8 cellular contexts compared by ENCODE assay signal in genomic region chr19:53553865-53554791, GRCh38. TPM values are rescaled to one million over a fixed set of nuclear protein-coding genes. Genes with fewer than 3 reads are reported as not detected.
A peak's percentile ranks its signal among the peaks of the same experiment; 100 is the strongest.
DNase-seq lines count a peak whose midpoint lies in the region; ATAC-seq and TF ChIP-seq lines count a peak whose summit lies in the region.

No MANE protein-coding gene starts in this region.

- peaks cover 10% of the 10 kb centered on the region for H3K4me1 Mint-ChIP-seq in activated naive CD8-positive, alpha-beta T cell treated with anti-CD3 and anti-CD28 coated beads for 36 hours

- H3K9me3 Mint-ChIP-seq in activated naive CD8-positive, alpha-beta T cell treated with anti-CD3 and anti-CD28 coated beads for 36 hours: peaks cover 8% of the 10 kb centered on the region

- H3K4me3 Mint-ChIP-seq in activated naive CD8-positive, alpha-beta T cell treated with anti-CD3 and anti-CD28 coated beads for 36 hours: peak overlapping the region; percentile 93

- TF ChIP-seq CTCF in cardiac muscle cell (IDR thresholded peaks at IDR 0.05; ENCODE audit: low read depth, low read length) (no peak), vagina (IDR thresholded peaks at IDR 0.05) (no peak)

- H3K27me3 Mint-ChIP-seq in activated naive CD8-positive, alpha-beta T cell treated with anti-CD3 and anti-CD28 coated beads for 36 hours: no peaks in the 10 kb centered on the region

- H3K9me3 ChIP-seq in SJCRH30 (replicated peaks): 0 out of 2 replicates have a peak, but pooled peaks cover 3% of the 10 kb centered on the region
- H3K9me3 ChIP-seq in cardiac muscle cell (ENCODE audit: low read depth): no peaks in the 10 kb centered on the region
- H3K9me3 ChIP-seq in vagina: no peaks in the 10 kb centered on the region

- H3K4me3 ChIP-seq in SJCRH30 (peak overlapping the region; percentile 60), cardiac muscle cell (peak overlapping the region; percentile 41), vagina (peak overlapping the region; percentile 58 to 78)

- intact Hi-C loops in vagina (cut with DNase I): no loop called here

- H3K27ac Mint-ChIP-seq in activated naive CD8-positive, alpha-beta T cell treated with anti-CD3 and anti-CD28 coated beads for 36 hours: peak overlapping the region; percentile 98

- H3K4me1 ChIP-seq in SJCRH30 (no peaks in the 10 kb centered on the region), cardiac muscle cell (ENCODE audit: low read depth) (no peaks in the 10 kb centered on the region), vagina (peaks cover 8% of the 10 kb centered on the region)

- DNase-seq in DMS 273 (lab: John Stamatoyannopoulos, UW; ENCODE audit: unreplicated experiment) (peak; percentile 84), DMS 273 treated with DMSO at 0.1 percent for 48 hours (lab: John Stamatoyannopoulos, UW) (no peak), SJCRH30 (peak; percentile 66 to 67), cardiac muscle cell (ENCODE audit: low read depth in 1 of 2, low spot score in 1 of 2) (peak; percentile 71 to 94), retina (peak; percentile 86), vagina (ENCODE audit: extremely low spot score in 2 of 2) (no peak)
- DNase-seq in activated naive CD8-positive, alpha-beta T cell treated with anti-CD3 and anti-CD28 coated beads for 36 hours: peak; percentile 93

- peak in 1 of 2 donors; percentile 70 for TF ChIP-seq POLR2A in vagina (IDR thresholded peaks at IDR 0.05)

- H3K27me3 ChIP-seq in SJCRH30: no peaks in the 10 kb centered on the region
- H3K27me3 ChIP-seq in cardiac muscle cell: no peaks in the 10 kb centered on the region
- no peaks in the 10 kb centered on the region for H3K27me3 ChIP-seq in vagina

- H3K36me3 ChIP-seq in SJCRH30 (peaks cover 21% of the 10 kb centered on the region), cardiac muscle cell (no peaks in the 10 kb centered on the region), vagina (no peaks in the 10 kb centered on the region)

- peak; percentile 45 for ATAC-seq in HG03139 (IDR thresholded peaks at IDR 0.05; ENCODE audit: unreplicated experiment)

- peak overlapping the region; percentile 55 for H3K27ac ChIP-seq in SJCRH30
- no peak overlapping the region for H3K27ac ChIP-seq in cardiac muscle cell
- H3K27ac ChIP-seq in vagina: peak overlapping the region; percentile 89

- peaks cover 66% of the 10 kb centered on the region for H3K36me3 Mint-ChIP-seq in activated naive CD8-positive, alpha-beta T cell treated with anti-CD3 and anti-CD28 coated beads for 36 hours

RNA-seq across cellular contexts. Expression of gene ZNF331, which starts 16.2 kb away (rescaled TPM):
- total RNA-seq in SJCRH30 (2014; rRNA removed; shearing (Covaris generic)): 13.4 and 20.5 TPM in 2 replicates
- 10 to 100 TPM; 18.1 to 21.3 TPM for total RNA-seq in activated naive CD8-positive, alpha-beta T cell treated with anti-CD3 and anti-CD28 coated beads for 36 hours
- total RNA-seq in cardiac muscle cell (11.4 and 22.1 TPM in 2 replicates), vagina (72.7 TPM)
- polyA plus RNA-seq in cardiac muscle cell: 11.0 and 28.2 TPM in 2 replicates

Comparison
In these comparisons a context has a peak if more than half of its experiments do, and no peak if none do; other contexts are left out.
1. DNase-seq: peak in DMS 273 (single experiment), SJCRH30 (2 of 2), activated naive CD8-positive, alpha-beta T cell treated with anti-CD3 and anti-CD28 coated beads for 36 hours (single experiment), cardiac muscle cell (2 of 2) and retina (single experiment); none in DMS 273 treated with DMSO at 0.1 percent for 48 hours (single experiment) and vagina (0 of 2).
2. Peak in every context shown above with its lines, with median percentiles within 50 percentile points of each other: H3K4me3 ChIP-seq.